Comparison of ENCODE assay signal across 28 cellular contexts in genomic region chr7:123941391-123942180, GRCh38. TPM values are rescaled to one million over a fixed set of nuclear protein-coding genes. Genes with fewer than 3 reads are reported as not detected.
DNase-seq lines count a peak whose midpoint lies in the region; ATAC-seq, FAIRE-seq and TF ChIP-seq lines count a peak whose summit lies in the region.
"Had no signal": no experiment of that assay in that cellular context is flagged by ENCODE, and none has a peak within 500 bp of the region (broad histone marks: within the 10 kb centered on the region; RNA-seq: fewer than 3 reads in every experiment).

No MANE protein-coding gene starts in this region.

- CTCF ChIA-PET in mammary epithelial cell (lab: Charles Lee; ENCODE audit: low non-redundant PET) = no interaction called here
- CTCF ChIA-PET in activated CD8-positive, alpha-beta T cell treated with anti-CD3 and anti-CD28 coated beads, Interleukin-2, amount 10 ng/mL, durations not matched to agents 7 days and 5 days (lab: Charles Lee) = no interaction called here

- no peak for ATAC-seq in activated CD8-positive, alpha-beta T cell treated with anti-CD3 and anti-CD28 coated beads, Interleukin-2, amount 10 ng/mL, durations not matched to agents 7 days and 5 days
- ATAC-seq: CD8-positive, alpha-beta T cell had no signal

- H2AFZ ChIP-seq in mammary epithelial cell (ENCODE audit: low read depth, low read length) = no peak overlapping the region

- H3K27me3 Mint-ChIP-seq in activated CD8-positive, alpha-beta T cell treated with anti-CD3 and anti-CD28 coated beads, Interleukin-2, amount 10 ng/mL, durations not matched to agents 7 days and 5 days (ENCODE audit: low read depth) = peaks cover 8% of the 10 kb centered on the region
- H3K27me3 Mint-ChIP-seq: B cell had no signal

- no peak overlapping the region for H3K27ac Mint-ChIP-seq in activated CD8-positive, alpha-beta T cell treated with anti-CD3 and anti-CD28 coated beads, Interleukin-2, amount 10 ng/mL, durations not matched to agents 7 days and 5 days
- H3K27ac Mint-ChIP-seq: B cell; CD8-positive, alpha-beta T cell; IgD-negative memory B cell had no signal

- DNase-seq in mammary epithelial cell (peak; percentile 5), breast epithelium (ENCODE audit: low spot score in 2 of 2) (no peak), bronchial epithelial cell (ENCODE audit: low read depth) (peak; percentile 58), islet precursor cell (peak; percentile 64), retina (no peak), EL (no peak)
- no peak for DNase-seq in activated naive CD4-positive, alpha-beta T cell (lab: John Stamatoyannopoulos, UW)
- no peak for DNase-seq in activated CD8-positive, alpha-beta T cell treated with anti-CD3 and anti-CD28 coated beads, Interleukin-2, amount 10 ng/mL, durations not matched to agents 7 days and 5 days
- DNase-seq: CD8-positive, alpha-beta T cell; DMS 273 treated with DMSO at 0.1 percent for 48 hours; DMS79; NCI-H1092; NCI-H1417 treated with DMSO at 0.1 percent for 48 hours; NCI-H1694 treated with DMSO at 0.1 percent for 48 hours; NCI-H2081; NCI-H2227 treated with DMSO at 0.1 percent for 48 hours; NCI-H526 treated with DMSO at 0.1 percent for 48 hours; Peyer's patch; SHP77 treated with DMSO at 0.1 percent for 48 hours had no signal

- H4K20me1 ChIP-seq in mammary epithelial cell (ENCODE audit: insufficient read depth, low read length) = no peaks in the 10 kb centered on the region

- no peak overlapping the region for H3K4me3 Mint-ChIP-seq in activated CD8-positive, alpha-beta T cell treated with anti-CD3 and anti-CD28 coated beads, Interleukin-2, amount 10 ng/mL, durations not matched to agents 7 days and 5 days
- H3K4me3 Mint-ChIP-seq: B cell; CD8-positive, alpha-beta T cell; IgD-negative memory B cell had no signal

- H3K4me1 Mint-ChIP-seq in activated CD8-positive, alpha-beta T cell treated with anti-CD3 and anti-CD28 coated beads, Interleukin-2, amount 10 ng/mL, durations not matched to agents 7 days and 5 days (ENCODE audit: low read depth) = no peaks in the 10 kb centered on the region
- H3K4me1 Mint-ChIP-seq: B cell, IgD-negative memory B cell had no signal

- H3K9me3 Mint-ChIP-seq in activated CD8-positive, alpha-beta T cell treated with anti-CD3 and anti-CD28 coated beads, Interleukin-2, amount 10 ng/mL, durations not matched to agents 7 days and 5 days (ENCODE audit: insufficient read depth) = no peaks in the 10 kb centered on the region

- TF ChIP-seq CTCF in mammary epithelial cell (conservative IDR thresholded peaks at IDR 0.05 in 1 of 2, IDR thresholded peaks at IDR 0.05 in 1 of 2; ENCODE audit: extremely low read depth in 1 of 2, insufficient read depth in 1 of 2, low read depth in 1 of 2, low read length in 2 of 2) = no peak
- no peak for TF ChIP-seq CTCF in breast epithelium (IDR thresholded peaks at IDR 0.05)
- TF ChIP-seq CTCF in bronchial epithelial cell (IDR thresholded peaks at IDR 0.05; ENCODE audit: insufficient read depth, low read length, severe bottlenecking) = no peak

- in situ Hi-C loops in mammary epithelial cell (cut with MboI; ENCODE audit: low sequenced_read_pairs in 2 of 2) = no loop called here

- no peaks in the 10 kb centered on the region for H3K36me3 Mint-ChIP-seq in activated CD8-positive, alpha-beta T cell treated with anti-CD3 and anti-CD28 coated beads, Interleukin-2, amount 10 ng/mL, durations not matched to agents 7 days and 5 days (ENCODE audit: low read depth)
- H3K36me3 Mint-ChIP-seq: CD8-positive, alpha-beta T cell; IgD-negative memory B cell had no signal

- H3K4me3 ChIP-seq in mammary epithelial cell (replicated peaks in 1 of 3; ENCODE audit: insufficient read depth in 1 of 3, low read depth in 2 of 3, low read length in 3 of 3) = no peak overlapping the region
- no peak overlapping the region for H3K4me3 ChIP-seq in breast epithelium
- no peak overlapping the region for H3K4me3 ChIP-seq in bronchial epithelial cell (ENCODE audit: low read depth, low read length)
- H3K4me3 ChIP-seq: Peyer's patch had no signal

- H3K9me3 ChIP-seq in mammary epithelial cell (replicated peaks; ENCODE audit: insufficient read depth, low read length) (no peaks in the 10 kb centered on the region), breast epithelium (peaks cover 0 to 4% of the 10 kb centered on the region in 2 donors)
- H3K9me3 ChIP-seq: Peyer's patch had no signal

- dilution Hi-C loops in mammary epithelial cell (cut with HindIII; ENCODE audit: low sequenced_read_pairs) = no loop called here

- H3K27me3 ChIP-seq in mammary epithelial cell (ENCODE audit: insufficient read depth, low read length) = peaks cover 2% of the 10 kb centered on the region
- no peaks in the 10 kb centered on the region for H3K27me3 ChIP-seq in breast epithelium
- H3K27me3 ChIP-seq in bronchial epithelial cell (ENCODE audit: control insufficient read depth, insufficient read depth, low read length) = no peaks in the 10 kb centered on the region
- H3K27me3 ChIP-seq: Peyer's patch had no signal

- no peak for FAIRE-seq in bronchial epithelial cell (lab: Jason Lieb, UNC)
- FAIRE-seq: GM12892 had no signal

- no TSS peak for BruUV-seq in mammary epithelial cell (replicated peaks; lab: Mats Ljungman, UMichigan)

- H3K4me1 ChIP-seq in mammary epithelial cell (ENCODE audit: insufficient read depth, low read length) (no peaks in the 10 kb centered on the region), breast epithelium (no peaks in the 10 kb centered on the region)
- H3K4me1 ChIP-seq: Peyer's patch had no signal

- H3K4me2 ChIP-seq in mammary epithelial cell (ENCODE audit: insufficient read depth, low read depth, low read length) = no peak overlapping the region
- H3K4me2 ChIP-seq: KMS-11 had no signal

- H3K27ac ChIP-seq in mammary epithelial cell (ENCODE audit: insufficient read depth, low read depth, low read length) (no peak overlapping the region), breast epithelium (no peak overlapping the region)
- H3K27ac ChIP-seq: 22Rv1, C4-2B, KMS-11, Peyer's patch had no signal

- TF ChIP-seq POLR2A in breast epithelium (IDR thresholded peaks at IDR 0.05) = no peak

- no peaks in the 10 kb centered on the region for H3K79me2 ChIP-seq in mammary epithelial cell (ENCODE audit: insufficient read depth, low read length)

- H3K9ac ChIP-seq in mammary epithelial cell (ENCODE audit: insufficient read depth, low read length) = no peak overlapping the region
- H3K9ac ChIP-seq: KMS-11 had no signal

- POLR2A ChIA-PET in activated CD8-positive, alpha-beta T cell treated with anti-CD3 and anti-CD28 coated beads, Interleukin-2, amount 10 ng/mL, durations not matched to agents 7 days and 5 days (lab: Charles Lee) = no interaction called here

- intact Hi-C loops in mammary epithelial cell (cut with micrococcal nuclease) (no loop called here), breast epithelium (cut with DNase I; ENCODE audit: low total_unique reads) (no loop called here)

- WGBS in mammary epithelial cell (ENCODE audit: low coverage, missing lambda C conversion rate) = 42% methylated on average over 3 of the region's 3 CpGs

- H3K36me3 ChIP-seq in mammary epithelial cell (ENCODE audit: insufficient read depth, low read length) (no peaks in the 10 kb centered on the region), breast epithelium (no peaks in the 10 kb centered on the region), bronchial epithelial cell (ENCODE audit: control insufficient read depth, insufficient read depth, low read length) (no peaks in the 10 kb centered on the region)
- H3K36me3 ChIP-seq: Peyer's patch had no signal

RNA-seq across cellular contexts. Expression of gene SPAM1, which starts 16.5 kb away (rescaled TPM):
- total RNA-seq in mammary epithelial cell (not detected), breast epithelium (not detected), bronchial epithelial cell (not detected in 2 replicates)
- polyA plus RNA-seq in mammary epithelial cell = not detected
- not detected for polyA minus RNA-seq in mammary epithelial cell
- not detected for total RNA-seq in activated CD8-positive, alpha-beta T cell treated with anti-CD3 and anti-CD28 coated beads, Interleukin-2, amount 10 ng/mL, durations not matched to agents 7 days and 5 days
- total RNA-seq: B cell; CD8-positive, alpha-beta T cell; H4; HT1080; NCI-H460 had no signal
- polyA plus RNA-seq: IgD-negative memory B cell had no signal

Comparison
In these comparisons a context has a peak if more than half of its experiments do, and no peak if none do; other contexts are left out.
1. DNase-seq: peak in mammary epithelial cell (single experiment), bronchial epithelial cell (single experiment) and islet precursor cell (single experiment); none in breast epithelium (0 of 2), retina (single experiment), activated naive CD4-positive, alpha-beta T cell (0 of 4), activated CD8-positive, alpha-beta T cell treated with anti-CD3 and anti-CD28 coated beads, Interleukin-2, amount 10 ng/mL, durations not matched to agents 7 days and 5 days (single experiment) and EL (single experiment).